Comparison of ENCODE assay signal across 1 cellular context in the genomic region with DNA sequence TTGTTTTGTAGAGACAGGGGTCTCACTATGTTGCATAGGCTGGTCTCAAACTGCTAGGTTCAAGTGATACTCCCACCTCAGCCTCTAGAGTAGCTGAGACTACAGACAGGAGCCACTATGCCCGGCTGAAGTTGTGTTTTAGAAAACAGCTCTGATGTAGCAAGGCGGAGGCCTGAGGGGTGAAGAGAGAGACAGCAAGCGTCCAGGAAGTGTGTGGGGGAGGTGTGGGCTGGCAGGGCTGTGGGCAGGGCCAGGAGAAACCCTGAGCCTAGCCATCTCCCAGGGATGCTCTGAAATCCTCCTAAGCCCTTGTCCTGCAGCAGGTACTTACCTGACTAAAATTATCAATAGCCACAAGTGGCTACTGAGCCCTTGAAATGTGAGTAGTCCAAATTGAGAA.
TF ChIP-seq lines count a peak whose summit lies in the region.

No MANE protein-coding gene starts in this region.

TF ChIP-seq in GM23338, 12 proteins besides CTCF, POLR2A, EP300 and RAD21:
- TF ChIP-seq POLR2AphosphoS5 (IDR thresholded peaks at IDR 0.05; ENCODE audit: low read depth) (no peak), EZH2phosphoT487 (IDR thresholded peaks at IDR 0.05; ENCODE audit: unreplicated experiment) (no peak), JUNB (IDR thresholded peaks at IDR 0.05; ENCODE audit: unreplicated experiment) (no peak), STAT1 (IDR thresholded peaks at IDR 0.05; ENCODE audit: unreplicated experiment) (no peak), EZH2 (IDR thresholded peaks at IDR 0.05; ENCODE audit: low read depth, unreplicated experiment) (no peak), ZNF331 (CRISPR knock-in tag; IDR thresholded peaks at IDR 0.05; ENCODE audit: low read depth) (no peak), CREB1 (CRISPR knock-in tag; IDR thresholded peaks at IDR 0.05; ENCODE audit: low read depth) (no peak), NANOG (IDR thresholded peaks at IDR 0.05; ENCODE audit: borderline replicate concordance) (no peak)
- TF ChIP-seq, protein P1, sequence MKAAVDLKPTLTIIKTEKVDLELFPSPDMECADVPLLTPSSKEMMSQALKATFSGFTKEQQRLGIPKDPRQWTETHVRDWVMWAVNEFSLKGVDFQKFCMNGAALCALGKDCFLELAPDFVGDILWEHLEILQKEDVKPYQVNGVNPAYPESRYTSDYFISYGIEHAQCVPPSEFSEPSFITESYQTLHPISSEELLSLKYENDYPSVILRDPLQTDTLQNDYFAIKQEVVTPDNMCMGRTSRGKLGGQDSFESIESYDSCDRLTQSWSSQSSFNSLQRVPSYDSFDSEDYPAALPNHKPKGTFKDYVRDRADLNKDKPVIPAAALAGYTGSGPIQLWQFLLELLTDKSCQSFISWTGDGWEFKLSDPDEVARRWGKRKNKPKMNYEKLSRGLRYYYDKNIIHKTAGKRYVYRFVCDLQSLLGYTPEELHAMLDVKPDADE (IDR thresholded peaks at IDR 0.05), result no peak
- TF ChIP-seq, protein P2, sequence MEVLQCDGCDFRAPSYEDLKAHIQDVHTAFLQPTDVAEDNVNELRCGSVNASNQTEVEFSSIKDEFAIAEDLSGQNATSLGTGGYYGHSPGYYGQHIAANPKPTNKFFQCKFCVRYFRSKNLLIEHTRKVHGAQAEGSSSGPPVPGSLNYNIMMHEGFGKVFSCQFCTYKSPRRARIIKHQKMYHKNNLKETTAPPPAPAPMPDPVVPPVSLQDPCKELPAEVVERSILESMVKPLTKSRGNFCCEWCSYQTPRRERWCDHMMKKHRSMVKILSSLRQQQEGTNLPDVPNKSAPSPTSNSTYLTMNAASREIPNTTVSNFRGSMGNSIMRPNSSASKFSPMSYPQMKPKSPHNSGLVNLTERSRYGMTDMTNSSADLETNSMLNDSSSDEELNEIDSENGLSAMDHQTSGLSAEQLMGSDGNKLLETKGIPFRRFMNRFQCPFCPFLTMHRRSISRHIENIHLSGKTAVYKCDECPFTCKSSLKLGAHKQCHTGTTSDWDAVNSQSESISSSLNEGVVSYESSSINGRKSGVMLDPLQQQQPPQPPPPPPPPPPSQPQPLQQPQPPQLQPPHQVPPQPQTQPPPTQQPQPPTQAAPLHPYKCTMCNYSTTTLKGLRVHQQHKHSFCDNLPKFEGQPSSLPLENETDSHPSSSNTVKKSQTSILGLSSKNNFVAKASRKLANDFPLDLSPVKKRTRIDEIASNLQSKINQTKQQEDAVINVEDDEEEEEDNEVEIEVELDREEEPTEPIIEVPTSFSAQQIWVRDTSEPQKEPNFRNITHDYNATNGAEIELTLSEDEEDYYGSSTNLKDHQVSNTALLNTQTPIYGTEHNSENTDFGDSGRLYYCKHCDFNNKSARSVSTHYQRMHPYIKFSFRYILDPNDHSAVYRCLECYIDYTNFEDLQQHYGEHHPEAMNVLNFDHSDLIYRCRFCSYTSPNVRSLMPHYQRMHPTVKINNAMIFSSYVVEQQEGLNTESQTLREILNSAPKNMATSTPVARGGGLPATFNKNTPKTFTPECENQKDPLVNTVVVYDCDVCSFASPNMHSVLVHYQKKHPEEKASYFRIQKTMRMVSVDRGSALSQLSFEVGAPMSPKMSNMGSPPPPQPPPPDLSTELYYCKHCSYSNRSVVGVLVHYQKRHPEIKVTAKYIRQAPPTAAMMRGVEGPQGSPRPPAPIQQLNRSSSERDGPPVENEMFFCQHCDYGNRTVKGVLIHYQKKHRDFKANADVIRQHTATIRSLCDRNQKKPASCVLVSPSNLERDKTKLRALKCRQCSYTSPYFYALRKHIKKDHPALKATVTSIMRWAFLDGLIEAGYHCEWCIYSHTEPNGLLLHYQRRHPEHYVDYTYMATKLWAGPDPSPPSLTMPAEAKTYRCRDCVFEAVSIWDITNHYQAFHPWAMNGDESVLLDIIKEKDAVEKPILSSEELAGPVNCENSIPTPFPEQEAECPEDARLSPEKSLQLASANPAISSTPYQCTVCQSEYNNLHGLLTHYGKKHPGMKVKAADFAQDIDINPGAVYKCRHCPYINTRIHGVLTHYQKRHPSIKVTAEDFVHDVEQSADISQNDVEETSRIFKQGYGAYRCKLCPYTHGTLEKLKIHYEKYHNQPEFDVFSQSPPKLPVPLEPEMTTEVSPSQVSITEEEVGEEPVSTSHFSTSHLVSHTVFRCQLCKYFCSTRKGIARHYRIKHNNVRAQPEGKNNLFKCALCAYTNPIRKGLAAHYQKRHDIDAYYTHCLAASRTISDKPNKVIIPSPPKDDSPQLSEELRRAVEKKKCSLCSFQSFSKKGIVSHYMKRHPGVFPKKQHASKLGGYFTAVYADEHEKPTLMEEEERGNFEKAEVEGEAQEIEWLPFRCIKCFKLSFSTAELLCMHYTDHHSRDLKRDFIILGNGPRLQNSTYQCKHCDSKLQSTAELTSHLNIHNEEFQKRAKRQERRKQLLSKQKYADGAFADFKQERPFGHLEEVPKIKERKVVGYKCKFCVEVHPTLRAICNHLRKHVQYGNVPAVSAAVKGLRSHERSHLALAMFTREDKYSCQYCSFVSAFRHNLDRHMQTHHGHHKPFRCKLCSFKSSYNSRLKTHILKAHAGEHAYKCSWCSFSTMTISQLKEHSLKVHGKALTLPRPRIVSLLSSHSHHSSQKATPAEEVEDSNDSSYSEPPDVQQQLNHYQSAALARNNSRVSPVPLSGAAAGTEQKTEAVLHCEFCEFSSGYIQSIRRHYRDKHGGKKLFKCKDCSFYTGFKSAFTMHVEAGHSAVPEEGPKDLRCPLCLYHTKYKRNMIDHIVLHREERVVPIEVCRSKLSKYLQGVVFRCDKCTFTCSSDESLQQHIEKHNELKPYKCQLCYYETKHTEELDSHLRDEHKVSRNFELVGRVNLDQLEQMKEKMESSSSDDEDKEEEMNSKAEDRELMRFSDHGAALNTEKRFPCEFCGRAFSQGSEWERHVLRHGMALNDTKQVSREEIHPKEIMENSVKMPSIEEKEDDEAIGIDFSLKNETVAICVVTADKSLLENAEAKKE (CRISPR knock-in tag; IDR thresholded peaks at IDR 0.05), result no peak
- TF ChIP-seq, protein P3, sequence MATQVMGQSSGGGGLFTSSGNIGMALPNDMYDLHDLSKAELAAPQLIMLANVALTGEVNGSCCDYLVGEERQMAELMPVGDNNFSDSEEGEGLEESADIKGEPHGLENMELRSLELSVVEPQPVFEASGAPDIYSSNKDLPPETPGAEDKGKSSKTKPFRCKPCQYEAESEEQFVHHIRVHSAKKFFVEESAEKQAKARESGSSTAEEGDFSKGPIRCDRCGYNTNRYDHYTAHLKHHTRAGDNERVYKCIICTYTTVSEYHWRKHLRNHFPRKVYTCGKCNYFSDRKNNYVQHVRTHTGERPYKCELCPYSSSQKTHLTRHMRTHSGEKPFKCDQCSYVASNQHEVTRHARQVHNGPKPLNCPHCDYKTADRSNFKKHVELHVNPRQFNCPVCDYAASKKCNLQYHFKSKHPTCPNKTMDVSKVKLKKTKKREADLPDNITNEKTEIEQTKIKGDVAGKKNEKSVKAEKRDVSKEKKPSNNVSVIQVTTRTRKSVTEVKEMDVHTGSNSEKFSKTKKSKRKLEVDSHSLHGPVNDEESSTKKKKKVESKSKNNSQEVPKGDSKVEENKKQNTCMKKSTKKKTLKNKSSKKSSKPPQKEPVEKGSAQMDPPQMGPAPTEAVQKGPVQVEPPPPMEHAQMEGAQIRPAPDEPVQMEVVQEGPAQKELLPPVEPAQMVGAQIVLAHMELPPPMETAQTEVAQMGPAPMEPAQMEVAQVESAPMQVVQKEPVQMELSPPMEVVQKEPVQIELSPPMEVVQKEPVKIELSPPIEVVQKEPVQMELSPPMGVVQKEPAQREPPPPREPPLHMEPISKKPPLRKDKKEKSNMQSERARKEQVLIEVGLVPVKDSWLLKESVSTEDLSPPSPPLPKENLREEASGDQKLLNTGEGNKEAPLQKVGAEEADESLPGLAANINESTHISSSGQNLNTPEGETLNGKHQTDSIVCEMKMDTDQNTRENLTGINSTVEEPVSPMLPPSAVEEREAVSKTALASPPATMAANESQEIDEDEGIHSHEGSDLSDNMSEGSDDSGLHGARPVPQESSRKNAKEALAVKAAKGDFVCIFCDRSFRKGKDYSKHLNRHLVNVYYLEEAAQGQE (IDR thresholded peaks at IDR 0.05; ENCODE audit: unreplicated experiment), result no peak
